Comparison of ENCODE assay signal across 11 cellular contexts in the genomic region with DNA sequence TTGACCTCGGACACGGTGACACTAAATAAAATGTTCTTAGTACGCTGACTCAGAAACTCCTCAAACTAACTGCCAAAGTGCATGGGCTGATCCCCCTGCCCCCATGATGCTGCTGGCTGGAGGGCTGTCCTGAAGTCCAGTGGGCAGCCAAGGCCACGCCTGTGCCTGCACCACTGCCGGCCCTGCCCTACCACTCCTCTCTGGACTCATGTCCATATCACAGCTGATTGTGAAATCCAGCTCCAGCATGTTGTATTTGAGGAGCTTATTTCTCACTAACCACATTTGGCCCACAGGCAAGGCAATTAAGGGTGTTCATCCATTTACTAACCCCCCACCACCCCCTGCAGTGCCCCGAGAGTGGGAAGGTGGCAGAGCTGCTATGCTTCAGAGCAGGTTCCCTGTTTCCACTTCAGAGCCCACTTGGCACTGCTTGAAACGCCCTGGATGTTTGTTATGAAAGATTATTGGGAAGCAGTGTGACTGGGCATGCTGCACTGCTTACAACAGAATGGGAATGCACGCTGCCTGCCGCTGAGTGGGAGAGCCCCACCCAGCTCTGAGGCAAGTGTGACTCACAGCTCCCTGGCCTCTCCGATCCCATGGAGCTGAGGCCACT.
DNase-seq lines count a peak whose midpoint lies in the region; ATAC-seq and TF ChIP-seq lines count a peak whose summit lies in the region.
"Had no signal": no experiment of that assay in that cellular context is flagged by ENCODE, and none has a peak within 500 bp of the region (broad histone marks: within the 10 kb centered on the region; RNA-seq: fewer than 3 reads in every experiment).

No MANE protein-coding gene starts in this region.

- H3K4me3 ChIP-seq in adrenal gland (no peak overlapping the region), spleen (no peak overlapping the region)
- H3K4me3 ChIP-seq: dorsolateral prefrontal cortex, Peyer's patch had no signal

- intact Hi-C loops in adrenal gland (cut with DNase I) (no loop called here), left ventricle myocardium superior (cut with micrococcal nuclease) (no loop called here), spleen (cut with DNase I; ENCODE audit: low total_unique reads) (no loop called here), CD14-positive monocyte (cut with micrococcal nuclease) (no loop called here)

- peak; percentile 98 for ATAC-seq in left ventricle myocardium superior
- no peak for ATAC-seq in GM19328 (IDR thresholded peaks at IDR 0.05; ENCODE audit: unreplicated experiment)
- no peak for ATAC-seq in GM21529 (IDR thresholded peaks at IDR 0.05; ENCODE audit: unreplicated experiment)

- H3K27ac ChIP-seq in adrenal gland (peak overlapping the region; percentile 81 to 97 (median 93)), spleen (no peak overlapping the region)
- H3K27ac ChIP-seq: dorsolateral prefrontal cortex had no signal

- H3K27ac Mint-ChIP-seq in CD14-positive monocyte, result no peak overlapping the region

- no peaks in the 10 kb centered on the region for H3K36me3 Mint-ChIP-seq in CD14-positive monocyte
- H3K36me3 Mint-ChIP-seq: naive B cell had no signal

- DNase-seq in GM04504 (ENCODE audit: low read depth) (peak; percentile 82), adrenal gland (peak; percentile 84 to 96 (median 93)), left ventricle myocardium superior (peak; percentile 74), spleen (peak; percentile 49), CD14-positive monocyte (ENCODE audit: low spot score) (no peak), GM20000 (ENCODE audit: low spot score) (no peak)
- DNase-seq: naive B cell had no signal

- peaks cover 0 to 2% (median 0%) of the 10 kb centered on the region in 3 donors for H3K27me3 Mint-ChIP-seq in CD14-positive monocyte (ENCODE audit: low read depth in 3 of 3)

- H3K36me3 ChIP-seq in adrenal gland (replicated peaks in 1 of 2) (no peaks in the 10 kb centered on the region), spleen (no peaks in the 10 kb centered on the region)
- H3K36me3 ChIP-seq: Peyer's patch had no signal

- peak in 1 of 2 donors; percentile 76 for TF ChIP-seq POLR2A in adrenal gland (IDR thresholded peaks at IDR 0.05)
- no peak for TF ChIP-seq POLR2A in spleen (IDR thresholded peaks at IDR 0.05)

- no peak overlapping the region for H3K4me3 Mint-ChIP-seq in CD14-positive monocyte

- H3K27me3 ChIP-seq in adrenal gland (no peaks in the 10 kb centered on the region), spleen (replicated peaks in 1 of 7) (peaks cover 0 to 10% (median 0%) of the 10 kb centered on the region in 7 donors)
- H3K27me3 ChIP-seq: Peyer's patch had no signal

- H3K4me1 ChIP-seq in adrenal gland (replicated peaks in 1 of 2), result peaks cover 17 to 19% of the 10 kb centered on the region in 2 donors
- no peaks in the 10 kb centered on the region for H3K4me1 ChIP-seq in spleen
- H3K4me1 ChIP-seq: Peyer's patch had no signal

- 33 to 51% (median 42%) methylated on average over 8 to 10 of the region's 10 CpGs for WGBS in adrenal gland, 4 donors
- WGBS in spleen, 5 donors, result 59 to 83% (median 75%) methylated on average over 8 to 10 of the region's 10 CpGs

- no peaks in the 10 kb centered on the region for H3K4me1 Mint-ChIP-seq in CD14-positive monocyte
- H3K4me1 Mint-ChIP-seq: naive B cell had no signal

- H3K9me3 ChIP-seq in adrenal gland (replicated peaks in 1 of 3) (no peaks in the 10 kb centered on the region), spleen (peaks cover 0 to 53% (median 0%) of the 10 kb centered on the region in 8 donors)
- H3K9me3 ChIP-seq: Peyer's patch had no signal

- TF ChIP-seq CTCF in adrenal gland (IDR thresholded peaks at IDR 0.05), result peak in 1 of 6 experiments; percentile 5
- TF ChIP-seq CTCF in spleen (IDR thresholded peaks at IDR 0.05 in 8 of 11, conservative IDR thresholded peaks at IDR 0.05 in 3 of 11), result no peak
- no peak for TF ChIP-seq CTCF in CD14-positive monocyte (IDR thresholded peaks at IDR 0.05)
- no peak for TF ChIP-seq CTCF in GM20000 (IDR thresholded peaks at IDR 0.05; ENCODE audit: extremely low read depth, missing control alignments)

- H3K9me3 Mint-ChIP-seq in CD14-positive monocyte, result peaks cover 7 to 39% (median 21%) of the 10 kb centered on the region in 7 donors

Comparison
In these comparisons a context has a peak if more than half of its experiments do, and no peak if none do; other contexts are left out.
1. DNase-seq: peak in GM04504 (single experiment), adrenal gland (7 of 7), left ventricle myocardium superior (single experiment) and spleen (single experiment); none in CD14-positive monocyte (single experiment) and GM20000 (single experiment).
2. H3K27ac ChIP-seq: peak in adrenal gland (5 of 5); none in spleen (0 of 8).